In genomic region chr2:64667535-64667934, GRCh38 we compare ENCODE assay signal across 13 cellular contexts. TPM values are rescaled to one million over a fixed set of nuclear protein-coding genes. Genes with fewer than 3 reads are reported as not detected.
A peak's percentile ranks its signal among the peaks of the same experiment; 100 is the strongest.
DNase-seq lines count a peak whose midpoint lies in the region; ATAC-seq and TF ChIP-seq lines count a peak whose summit lies in the region.
"Had no signal": no experiment of that assay in that cellular context is flagged by ENCODE, and none has a peak within 500 bp of the region (broad histone marks: within the 10 kb centered on the region; RNA-seq: fewer than 3 reads in every experiment).

No MANE protein-coding gene starts in this region.

- no peaks in the 10 kb centered on the region for H3K9me3 ChIP-seq in CD4-positive, alpha-beta memory T cell (ENCODE audit: control insufficient read depth in 1 of 2, low read length in 2 of 2)

- H3K4me3 Mint-ChIP-seq in CD4-positive, alpha-beta memory T cell: peak overlapping the region in 6 of 8 donors; percentile 23 to 68 (median 52)
- no peak overlapping the region for H3K4me3 Mint-ChIP-seq in endothelial cell (ENCODE audit: unreplicated experiment)

- H3K27me3 Mint-ChIP-seq in CD4-positive, alpha-beta memory T cell: no peaks in the 10 kb centered on the region
- no peaks in the 10 kb centered on the region for H3K27me3 Mint-ChIP-seq in endothelial cell (ENCODE audit: unreplicated experiment)

- peak; percentile 31 for ATAC-seq in GM18868 (IDR thresholded peaks at IDR 0.05; ENCODE audit: unreplicated experiment)

- no peak overlapping the region for H3K4me3 ChIP-seq in CD4-positive, alpha-beta memory T cell (ENCODE audit: low read length in 2 of 2)

- DNase-seq in CD4-positive, alpha-beta memory T cell: no peak
- peak; percentile 21 for DNase-seq in OCI-M1 (lab: John Stamatoyannopoulos, UW)
- no peak for DNase-seq in endothelial cell (ENCODE audit: low spot score)
- no peak for DNase-seq in NCI-H446 (lab: John Stamatoyannopoulos, UW)
- no peak for DNase-seq in NCI-H128 (lab: John Stamatoyannopoulos, UW; ENCODE audit: unreplicated experiment)
- DNase-seq in hypothalamus (lab: John Stamatoyannopoulos, UW): no peak
- DNase-seq: activated T-cell treated with anti-CD3 and anti-CD28 coated beads for 4 hours; erythroblast; hippocampal formation; IMR-90; stimulated activated CD4-positive, alpha-beta T cell treated with anti-CD3 and anti-CD28 coated beads, Interleukin-4, amount 100 ng/mL, for 24 hours; T-helper 9 cell had no signal

- H3K36me3 ChIP-seq in CD4-positive, alpha-beta memory T cell (ENCODE audit: insufficient read depth, low read length): no peaks in the 10 kb centered on the region

- intact Hi-C loops in CD4-positive, alpha-beta memory T cell (cut with micrococcal nuclease): loop anchor here (1.0 to 5.0 kb wide), 2 partner anchors 12 to 35 kb away; no protein-coding TSS in a partner anchor

- H3K27me3 ChIP-seq in CD4-positive, alpha-beta memory T cell (ENCODE audit: insufficient read depth, low read length): no peaks in the 10 kb centered on the region

- no peak overlapping the region for H3K27ac ChIP-seq in CD4-positive, alpha-beta memory T cell (ENCODE audit: low read depth, low read length)

- H3K4me1 ChIP-seq in CD4-positive, alpha-beta memory T cell (ENCODE audit: insufficient read depth, low read length): peaks cover 34% of the 10 kb centered on the region

- TF ChIP-seq CTCF in endothelial cell (IDR thresholded peaks at IDR 0.05; ENCODE audit: unreplicated experiment): no peak

- peaks cover 0 to 2% (median 0%) of the 10 kb centered on the region in 8 donors for H3K9me3 Mint-ChIP-seq in CD4-positive, alpha-beta memory T cell
- no peaks in the 10 kb centered on the region for H3K9me3 Mint-ChIP-seq in endothelial cell (ENCODE audit: unreplicated experiment)

- H3K4me1 Mint-ChIP-seq in CD4-positive, alpha-beta memory T cell: peaks cover 15 to 33% (median 24%) of the 10 kb centered on the region in 4 donors
- peaks cover 18% of the 10 kb centered on the region for H3K4me1 Mint-ChIP-seq in endothelial cell (ENCODE audit: unreplicated experiment)

- peaks cover 0 to 4% of the 10 kb centered on the region in 2 donors for H3K36me3 Mint-ChIP-seq in CD4-positive, alpha-beta memory T cell
- no peaks in the 10 kb centered on the region for H3K36me3 Mint-ChIP-seq in endothelial cell (ENCODE audit: low read depth, unreplicated experiment)

- POLR2A ChIA-PET in CD4-positive, alpha-beta memory T cell (lab: Charles Lee; ENCODE audit: partially characterized antibody): interaction anchor here (1.0 to 7.5 kb wide), 9 partner anchors 11 to 144 kb away, joined by 4 to 158 read pairs (median 6); partner anchors contain the start of genes AFTPH and SERTAD2

- CTCF ChIA-PET in CD4-positive, alpha-beta memory T cell (lab: Charles Lee; ENCODE audit: partially characterized antibody): interaction anchor here (1.1 to 7.6 kb wide), 4 partner anchors 15 to 165 kb away, joined by 3 to 118 read pairs (median 18); partner anchors contain the start of gene SERTAD2

- H3K27ac Mint-ChIP-seq in CD4-positive, alpha-beta memory T cell: peak overlapping the region; percentile 61 to 94 (median 67)
- peak overlapping the region; percentile 26 for H3K27ac Mint-ChIP-seq in endothelial cell (ENCODE audit: unreplicated experiment)

RNA-seq across cellular contexts. Expression of gene SERTAD2, which starts 13.8 kb away (rescaled TPM):
- total RNA-seq in CD4-positive, alpha-beta memory T cell: 10 to 100 TPM; 23.5 to 24.6 TPM
- polyA plus RNA-seq in CD4-positive, alpha-beta memory T cell: 1 to 10 TPM; 2.6 to 5.5 TPM
- 9.8 TPM for total RNA-seq in endothelial cell (ENCODE audit: unreplicated experiment)
